ENCODE assay signal across 28 cellular contexts in genomic region chr5:178093129-178093528, GRCh38.
"Had no signal": no experiment of that assay in that cellular context is flagged by ENCODE, and none has a peak within 500 bp of the region (broad histone marks: within the 10 kb centered on the region; RNA-seq: fewer than 3 reads in every experiment).

No MANE protein-coding gene starts in this region.

- H3K9me3 Mint-ChIP-seq: effector memory CD8-positive, alpha-beta T cell; type B pancreatic cell had no signal

- H3K36me3 ChIP-seq: esophagus squamous epithelium, heart right ventricle, left lung, ovary, sigmoid colon, stomach, tibial artery had no signal

- H3K4me3 Mint-ChIP-seq: effector memory CD8-positive, alpha-beta T cell; mesothelial cell of epicardium; naive B cell; nephron progenitor cell; stimulated activated effector memory CD8-positive, alpha-beta T cell treated with anti-CD3 and anti-CD28 coated beads, Interleukin-12 subunit alpha, Interleukin-12 subunit beta, amount 100 ng/mL, for 72 hours; type B pancreatic cell had no signal

- H3K27me3 ChIP-seq: left lung, ovary had no signal

- H3K4me1 ChIP-seq: heart right ventricle, left lung, psoas muscle, sigmoid colon, stomach, tibial artery had no signal

- H3K27ac Mint-ChIP-seq: effector memory CD8-positive, alpha-beta T cell; mesothelial cell of epicardium; nephron progenitor cell; stimulated activated effector memory CD8-positive, alpha-beta T cell treated with anti-CD3 and anti-CD28 coated beads, Interleukin-12 subunit alpha, Interleukin-12 subunit beta, amount 100 ng/mL, for 72 hours; type B pancreatic cell had no signal

- H3K36me3 Mint-ChIP-seq: mesothelial cell of epicardium; stimulated activated effector memory CD8-positive, alpha-beta T cell treated with anti-CD3 and anti-CD28 coated beads, Interleukin-12 subunit alpha, Interleukin-12 subunit beta, amount 100 ng/mL, for 72 hours; type B pancreatic cell had no signal

- H3K9me3 ChIP-seq: mucosa of descending colon, ovary, psoas muscle, sigmoid colon had no signal

- H3K4me3 ChIP-seq: esophagus squamous epithelium, heart right ventricle, left lung, mucosa of descending colon, ovary, psoas muscle, sigmoid colon, stomach, tibial artery had no signal

- H3K27me3 Mint-ChIP-seq: type B pancreatic cell had no signal

- ATAC-seq: effector memory CD8-positive, alpha-beta T cell; heart right ventricle; left cardiac atrium; left lung; mucosa of descending colon; psoas muscle; right cardiac atrium; stimulated activated effector memory CD8-positive, alpha-beta T cell treated with anti-CD3 and anti-CD28 coated beads, Interleukin-12 subunit alpha, Interleukin-12 subunit beta, amount 100 ng/mL, for 72 hours had no signal

- H3K4me1 Mint-ChIP-seq: mesothelial cell of epicardium, nephron progenitor cell had no signal

- H3K27ac ChIP-seq: esophagus squamous epithelium, heart right ventricle, left lung, ovary, psoas muscle, sigmoid colon, stomach, tibial artery had no signal

- DNase-seq: cortex of kidney; effector memory CD8-positive, alpha-beta T cell; erythroblast; esophagus squamous epithelium; foreskin melanocyte; glutamatergic neuron; heart right ventricle; hippocampal formation; left cardiac atrium; left lung; mesenchymal stem cell; mucosa of descending colon; naive B cell; nephron progenitor cell; occipital lobe; ovary; posterior cingulate gyrus; psoas muscle; sigmoid colon; stimulated activated CD4-positive, alpha-beta T cell treated with anti-CD3 and anti-CD28 coated beads, Interleukin-2, amount 100 ng/mL, for 24 hours; stimulated activated CD4-positive, alpha-beta T cell treated with anti-CD3 and anti-CD28 coated beads, Interleukin-4, amount 100 ng/mL, for 24 hours; stimulated activated naive CD4-positive, alpha-beta T cell treated with Interleukin-2 at 50 U/mL for 16 hours; stomach; tibial artery had no signal
